Comparison of ENCODE assay signal across 29 cellular contexts in genomic region chr9:136193127-136193890, GRCh38. TPM values are rescaled to one million over a fixed set of nuclear protein-coding genes. Genes with fewer than 3 reads are reported as not detected.
DNase-seq lines count a peak whose midpoint lies in the region; ATAC-seq, FAIRE-seq and TF ChIP-seq lines count a peak whose summit lies in the region.
"Had no signal": no experiment of that assay in that cellular context is flagged by ENCODE, and none has a peak within 500 bp of the region (broad histone marks: within the 10 kb centered on the region; RNA-seq: fewer than 3 reads in every experiment).

No MANE protein-coding gene starts in this region.

- 28% methylated on average over 6 of the region's 96 CpGs for WGBS in A549 (ENCODE audit: missing lambda C conversion rate)
- no CpG with 5 or more reads among the region's 96 CpGs for WGBS in iPS DF 6.9 (ENCODE audit: insufficient coverage, insufficient read length)

- H3K9me3 ChIP-seq in A549 = no peaks in the 10 kb centered on the region
- no peaks in the 10 kb centered on the region for H3K9me3 ChIP-seq in Panc1 (ENCODE audit: control insufficient read depth, insufficient read depth, low read depth, low read length)
- H3K9me3 ChIP-seq in iPS DF 6.9 (ENCODE audit: control insufficient read depth, insufficient read depth, low read length) = no peaks in the 10 kb centered on the region
- H3K9me3 ChIP-seq: BE2C, tibial artery had no signal

- ATAC-seq in A549 = peak in 1 of 2 experiments; percentile 38; a peak in 3 of 6 replicates
- ATAC-seq in Panc1 = no peak
- ATAC-seq: T-helper 17 cell had no signal

- intact Hi-C loops in Panc1 (cut with micrococcal nuclease; ENCODE audit: unreplicated experiment) = no loop called here

- H3K27me3 ChIP-seq in H7 (ENCODE audit: control insufficient read depth, insufficient read depth, low read length) = peaks cover 77% of the 10 kb centered on the region
- H3K27me3 ChIP-seq in Panc1 (ENCODE audit: control insufficient read depth, insufficient read depth, low read length) = no peaks in the 10 kb centered on the region; the same call in 1 of the 2 replicates
- H3K27me3 ChIP-seq in iPS DF 6.9 (ENCODE audit: control insufficient read depth, insufficient read depth, low read length) = peaks cover 67% of the 10 kb centered on the region

- in situ Hi-C loops in Panc1 (cut with HindIII; ENCODE audit: low pct_unique_long_range_greater_than_20kb, low sequenced_read_pairs) = no loop called here

- CTCF ChIA-PET in A549 (lab: Yijun Ruan, JAX) = interaction anchor here (1.5 kb wide), 2 partner anchors 23 to 24 kb away, joined by 4 to 5 read pairs; no protein-coding TSS in a partner anchor
- CTCF ChIA-PET in Panc1 (lab: Charles Lee) = no interaction called here

- no peak for TF ChIP-seq EP300 in A549 (IDR thresholded peaks at IDR 0.05)

- TF ChIP-seq POLR2A in A549 (IDR thresholded peaks at IDR 0.05; ENCODE audit: low read length) = no peak

- FAIRE-seq in A549 (lab: Jason Lieb, UNC) = no peak
- FAIRE-seq: GM18507 had no signal

- POLR2A ChIA-PET in A549 (lab: Yijun Ruan, JAX) (no interaction called here), Panc1 (lab: Charles Lee) (no interaction called here)

- no peaks in the 10 kb centered on the region for H3K36me3 ChIP-seq in H7 (replicated peaks; ENCODE audit: control insufficient read depth, insufficient read depth, low read length)
- H3K36me3 ChIP-seq in Panc1 (ENCODE audit: control insufficient read depth, insufficient read depth, low read length) = no peaks in the 10 kb centered on the region
- no peaks in the 10 kb centered on the region for H3K36me3 ChIP-seq in iPS DF 6.9 (ENCODE audit: control insufficient read depth, insufficient read depth, low read length)
- H3K36me3 ChIP-seq: BE2C, tibial artery had no signal

- BruUV-seq in Panc1 (replicated peaks; lab: Mats Ljungman, UMichigan) = no TSS peak

- peak overlapping the region in 1 of 2 experiments; percentile 71; a peak in 4 of 6 replicates for H3K27ac ChIP-seq in A549
- H3K27ac ChIP-seq in Panc1 (ENCODE audit: low read length) = no peak overlapping the region
- H3K27ac ChIP-seq in iPS DF 6.9 (ENCODE audit: low read length) = no peak overlapping the region
- H3K27ac ChIP-seq: HL-60, parathyroid adenoma, RWPE1, tibial artery had no signal

- TF ChIP-seq CTCF in A549 (IDR thresholded peaks at IDR 0.05) (no peak), Panc1 (IDR thresholded peaks at IDR 0.05) (no peak)

- H3K4me3 ChIP-seq in A549 = peak overlapping the region; percentile 36
- H3K4me3 ChIP-seq in H7 (ENCODE audit: insufficient read depth, low read depth, low read length) = peak overlapping the region; percentile 33
- H3K4me3 ChIP-seq in Panc1 (ENCODE audit: low read depth in 2 of 2, low read length in 2 of 2) = peak overlapping the region; percentile 12 to 35; a peak in 3 of 4 replicates
- peak overlapping the region; percentile 15; the same call in 1 of the 2 replicates for H3K4me3 ChIP-seq in iPS DF 6.9 (ENCODE audit: low read length)
- H3K4me3 ChIP-seq: lung, tibial artery had no signal

- H3K4me1 ChIP-seq in A549 (peaks cover 17% of the 10 kb centered on the region), Panc1 (ENCODE audit: control insufficient read depth, insufficient read depth, low read length) (peaks cover 2% of the 10 kb centered on the region), iPS DF 6.9 (ENCODE audit: control insufficient read depth, insufficient read depth, low read length) (peaks cover 8% of the 10 kb centered on the region)
- H3K4me1 ChIP-seq: parathyroid adenoma had no signal

- no peak for DNase-seq in A549 (ENCODE audit: low read depth in 1 of 2, low spot score in 1 of 2)
- peak; percentile 88 for DNase-seq in H7
- no peak for DNase-seq in Panc1 (ENCODE audit: low read depth, low spot score)
- no peak for DNase-seq in iPS DF 6.9 (ENCODE audit: low read depth, low spot score)
- no peak for DNase-seq in effector CD8-positive, alpha-beta T cell (lab: John Stamatoyannopoulos, UW)
- DNase-seq in cerebellum (ENCODE audit: low spot score) = no peak
- no peak for DNase-seq in RPMI8226
- DNase-seq in NCI-H1092 treated with DMSO at 0.1 percent for 48 hours (lab: John Stamatoyannopoulos, UW) = no peak
- DNase-seq: activated CD4-positive, alpha-beta T cell treated with anti-CD3 and anti-CD28 coated beads for 4 hours; activated CD8-positive, alpha-beta memory T cell treated with anti-CD3 and anti-CD28 coated beads for 24 hours; activated gamma-delta T cell treated with Interleukin-2 at 50 U/mL for 16 hours; activated T-cell treated with anti-CD3 and anti-CD28 coated beads, Interleukin-2, amount 50 U/mL, for 1 hour; BE2C; central memory CD4-positive, alpha-beta T cell; DND-41; NCI-H2227 treated with DMSO at 0.1 percent for 48 hours; NCI-H526 treated with DMSO at 0.1 percent for 48 hours; nephron progenitor cell; stimulated activated CD4-positive, alpha-beta T cell treated with anti-CD3 and anti-CD28 coated beads, Interleukin-2, amount 100 ng/mL, for 24 hours; T-helper 17 cell; tibial artery had no signal

- H3K4me2 ChIP-seq in A549 = peak overlapping the region; percentile 86

- no peak for TF ChIP-seq RAD21 in A549 (conservative IDR thresholded peaks at IDR 0.05 in 1 of 2, IDR thresholded peaks at IDR 0.05 in 1 of 2)

TF ChIP-seq in A549, 52 proteins besides CTCF, POLR2A, EP300 and RAD21:
- TF ChIP-seq EHF (CRISPR knock-in tag; IDR thresholded peaks at IDR 0.05) (no peak), BHLHE40 (IDR thresholded peaks at IDR 0.05; ENCODE audit: low read depth, low read length) (no peak), JUN (IDR thresholded peaks at IDR 0.05) (no peak), NPAS2 (CRISPR knock-in tag; IDR thresholded peaks at IDR 0.05; ENCODE audit: borderline replicate concordance) (no peak), BCL3 (IDR thresholded peaks at IDR 0.05) (no peak), ZNF302 (CRISPR knock-in tag; IDR thresholded peaks at IDR 0.05) (no peak), RNF2 (IDR thresholded peaks at IDR 0.05; ENCODE audit: borderline replicate concordance, low read depth) (no peak), CBX2 (IDR thresholded peaks at IDR 0.05; ENCODE audit: borderline replicate concordance, low read depth) (no peak), KDM1A (IDR thresholded peaks at IDR 0.05; ENCODE audit: low read depth) (no peak), EHMT2 (IDR thresholded peaks at IDR 0.05; ENCODE audit: low read depth) (no peak), CHD2 (IDR thresholded peaks at IDR 0.05; ENCODE audit: low read length, partially characterized antibody) (no peak)
- TF ChIP-seq, protein P1, sequence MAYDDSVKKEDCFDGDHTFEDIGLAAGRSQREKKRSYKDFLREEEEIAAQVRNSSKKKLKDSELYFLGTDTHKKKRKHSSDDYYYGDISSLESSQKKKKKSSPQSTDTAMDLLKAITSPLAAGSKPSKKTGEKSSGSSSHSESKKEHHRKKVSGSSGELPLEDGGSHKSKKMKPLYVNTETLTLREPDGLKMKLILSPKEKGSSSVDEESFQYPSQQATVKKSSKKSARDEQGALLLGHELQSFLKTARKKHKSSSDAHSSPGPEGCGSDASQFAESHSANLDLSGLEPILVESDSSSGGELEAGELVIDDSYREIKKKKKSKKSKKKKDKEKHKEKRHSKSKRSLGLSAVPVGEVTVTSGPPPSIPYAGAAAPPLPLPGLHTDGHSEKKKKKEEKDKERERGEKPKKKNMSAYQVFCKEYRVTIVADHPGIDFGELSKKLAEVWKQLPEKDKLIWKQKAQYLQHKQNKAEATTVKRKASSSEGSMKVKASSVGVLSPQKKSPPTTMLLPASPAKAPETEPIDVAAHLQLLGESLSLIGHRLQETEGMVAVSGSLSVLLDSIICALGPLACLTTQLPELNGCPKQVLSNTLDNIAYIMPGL (CRISPR knock-in tag; IDR thresholded peaks at IDR 0.05; ENCODE audit: borderline replicate concordance) = no peak
- TF ChIP-seq, protein P2, sequence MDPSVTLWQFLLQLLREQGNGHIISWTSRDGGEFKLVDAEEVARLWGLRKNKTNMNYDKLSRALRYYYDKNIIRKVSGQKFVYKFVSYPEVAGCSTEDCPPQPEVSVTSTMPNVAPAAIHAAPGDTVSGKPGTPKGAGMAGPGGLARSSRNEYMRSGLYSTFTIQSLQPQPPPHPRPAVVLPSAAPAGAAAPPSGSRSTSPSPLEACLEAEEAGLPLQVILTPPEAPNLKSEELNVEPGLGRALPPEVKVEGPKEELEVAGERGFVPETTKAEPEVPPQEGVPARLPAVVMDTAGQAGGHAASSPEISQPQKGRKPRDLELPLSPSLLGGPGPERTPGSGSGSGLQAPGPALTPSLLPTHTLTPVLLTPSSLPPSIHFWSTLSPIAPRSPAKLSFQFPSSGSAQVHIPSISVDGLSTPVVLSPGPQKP (IDR thresholded peaks at IDR 0.05; ENCODE audit: low read depth, low read length) = no peak

RNA-seq across cellular contexts. Expression of gene LHX3, which starts 11.6 kb away (rescaled TPM):
- polyA plus RNA-seq in A549 (2011; rRNA removed) = 0.03 and 0.04 TPM in 2 replicates
- 0.03 TPM in 1 of 2 replicates, not detected in the other for polyA plus RNA-seq in A549 (2012; cell fraction: cytosol; rRNA removed)
- 0.04 and 0.10 TPM in 2 replicates for polyA plus RNA-seq in A549 (2012; cell fraction: nucleus; rRNA removed)
- 0.03 to 0.04 TPM in 2 of 3 replicates, not detected in the other for polyA plus RNA-seq in A549 (2017; fragmentation: RNase III; extraction: RNeasy Plus Mini Kit Qiagen cat#74134 plus additional on column Dnase treatment)
- polyA minus RNA-seq in A549 (2011; rRNA and poly(A)+ RNA removed) = not detected in 2 replicates
- 0.07 TPM in 1 of 2 replicates, not detected in the other for total RNA-seq in H7 (2014; rRNA removed; shearing (Covaris generic))
- total RNA-seq in Panc1 (2021; ENCODE audit: unreplicated experiment) = 0.13 TPM
- polyA plus RNA-seq in Panc1 (2012; ENCODE audit: insufficient read length) = 0.08 TPM
- total RNA-seq in cerebellum = not detected
- total RNA-seq: dermis microvascular lymphatic vessel endothelial cell, lung, mucosa of gallbladder, SK-MEL-5 had no signal
- polyA plus RNA-seq: lung had no signal

RNA-seq across cellular contexts. Expression of gene QSOX2, which starts 52.3 kb away (rescaled TPM):
- polyA plus RNA-seq in A549 (2011; rRNA removed) = 29.5 and 30.2 TPM in 2 replicates
- polyA plus RNA-seq in A549 (2012; cell fraction: cytosol; rRNA removed) = 19.5 and 21.6 TPM in 2 replicates
- polyA plus RNA-seq in A549 (2012; cell fraction: nucleus; rRNA removed) = 41.9 and 47.6 TPM in 2 replicates
- 22.3 to 23.0 TPM (median 22.9 TPM) in 3 replicates for polyA plus RNA-seq in A549 (2017; fragmentation: RNase III; extraction: RNeasy Plus Mini Kit Qiagen cat#74134 plus additional on column Dnase treatment)
- polyA minus RNA-seq in A549 (2011; rRNA and poly(A)+ RNA removed) = 15.5 and 16.6 TPM in 2 replicates
- total RNA-seq in H7 (2014; rRNA removed; shearing (Covaris generic)) = 22.6 and 24.6 TPM in 2 replicates
- total RNA-seq in Panc1 (2021; ENCODE audit: unreplicated experiment) = 40.0 TPM
- 36.8 TPM for polyA plus RNA-seq in Panc1 (2012; ENCODE audit: insufficient read length)
- 9.8 TPM for total RNA-seq in cerebellum
